Comparison of ENCODE assay signal across 17 cellular contexts in genomic region chr4:1241936-1242505, GRCh38. TPM values are rescaled to one million over a fixed set of nuclear protein-coding genes. Genes with fewer than 3 reads are reported as not detected.
A peak's percentile ranks its signal among the peaks of the same experiment; 100 is the strongest.
DNase-seq lines count a peak whose midpoint lies in the region; ATAC-seq and TF ChIP-seq lines count a peak whose summit lies in the region.
"Had no signal": no experiment of that assay in that cellular context is flagged by ENCODE, and none has a peak within 500 bp of the region (broad histone marks: within the 10 kb centered on the region; RNA-seq: fewer than 3 reads in every experiment).

No MANE protein-coding gene starts in this region.

- no peaks in the 10 kb centered on the region for H3K9me3 ChIP-seq in naive thymus-derived CD4-positive, alpha-beta T cell (ENCODE audit: control insufficient read depth in 2 of 3, low read length in 3 of 3)
- H3K9me3 ChIP-seq: gastroesophageal sphincter, uterus had no signal

- H3K4me3 ChIP-seq in naive thymus-derived CD4-positive, alpha-beta T cell (ENCODE audit: low read length): no peak overlapping the region
- H3K4me3 ChIP-seq: gastroesophageal sphincter, PC-9, uterus had no signal

- H3K36me3 ChIP-seq in naive thymus-derived CD4-positive, alpha-beta T cell (ENCODE audit: control insufficient read depth in 2 of 3, insufficient read depth in 3 of 3, low read length in 3 of 3): peaks cover 0 to 44% (median 8%) of the 10 kb centered on the region in 3 experiments
- H3K36me3 ChIP-seq: uterus had no signal

- POLR2A ChIA-PET in naive thymus-derived CD4-positive, alpha-beta T cell (lab: Charles Lee): no interaction called here
- POLR2A ChIA-PET in HEK293T (lab: Yijun Ruan, JAX): no interaction called here

- peak overlapping the region; percentile 9 for H3K27ac ChIP-seq in naive thymus-derived CD4-positive, alpha-beta T cell (ENCODE audit: low read depth, low read length)
- H3K27ac ChIP-seq: gastroesophageal sphincter, PC-9, uterus had no signal

- H3K4me1 ChIP-seq in naive thymus-derived CD4-positive, alpha-beta T cell (ENCODE audit: control insufficient read depth in 2 of 2, insufficient read depth in 2 of 2, low read length in 2 of 2): peaks cover 31 to 42% of the 10 kb centered on the region in 2 donors

- ATAC-seq in Right ventricle myocardium superior (ENCODE audit: poor library complexity): no peak
- ATAC-seq in naive thymus-derived CD4-positive, alpha-beta T cell: no peak
- ATAC-seq in HG02970 (IDR thresholded peaks at IDR 0.05; ENCODE audit: low FRiP score, unreplicated experiment): no peak
- ATAC-seq in HG02588 (IDR thresholded peaks at IDR 0.05; ENCODE audit: unreplicated experiment): no peak
- ATAC-seq: gastroesophageal sphincter had no signal

- peak overlapping the region in 1 of 10 donors; percentile 56 for H3K4me3 Mint-ChIP-seq in naive thymus-derived CD4-positive, alpha-beta T cell
- H3K4me3 Mint-ChIP-seq: mesothelial cell of epicardium; stimulated activated naive CD8-positive, alpha-beta T cell treated with anti-CD3 and anti-CD28 coated beads, Interleukin-15, Interleukin-2, amounts not matched to agents 100 ng/mL and 50 ng/mL, for 24 hours had no signal

- H3K4me1 Mint-ChIP-seq in naive thymus-derived CD4-positive, alpha-beta T cell: peaks cover 25 to 68% (median 41%) of the 10 kb centered on the region in 7 donors

- H3K9me3 Mint-ChIP-seq in naive thymus-derived CD4-positive, alpha-beta T cell: peaks cover 0 to 1% (median 0%) of the 10 kb centered on the region in 11 donors
- H3K9me3 Mint-ChIP-seq: mesothelial cell of epicardium; stimulated activated naive CD8-positive, alpha-beta T cell treated with anti-CD3 and anti-CD28 coated beads, Interleukin-15, Interleukin-2, amounts not matched to agents 100 ng/mL and 50 ng/mL, for 24 hours had no signal

- H3K27me3 Mint-ChIP-seq in naive thymus-derived CD4-positive, alpha-beta T cell: no peaks in the 10 kb centered on the region
- H3K27me3 Mint-ChIP-seq: stimulated activated naive CD8-positive, alpha-beta T cell treated with anti-CD3 and anti-CD28 coated beads, Interleukin-15, Interleukin-2, amounts not matched to agents 100 ng/mL and 50 ng/mL, for 24 hours had no signal

- DNase-seq in AG08396 (ENCODE audit: low spot score): peak; percentile 14
- DNase-seq in HuH-7.5 (ENCODE audit: low spot score): peak; percentile 22
- peak; percentile 40 for DNase-seq in Right ventricle myocardium superior
- DNase-seq in naive thymus-derived CD4-positive, alpha-beta T cell: no peak
- no peak for DNase-seq in activated CD4-positive, alpha-beta T cell treated with anti-CD3 and anti-CD28 coated beads for 1 hour
- DNase-seq in HEK293T (ENCODE audit: extremely low spot score): no peak
- DNase-seq: Calu3, IMR-90, NCI-H2029 treated with DMSO at 0.1 percent for 48 hours, nucleus accumbens, PC-9 had no signal

- H3K36me3 Mint-ChIP-seq in naive thymus-derived CD4-positive, alpha-beta T cell: peaks cover 0 to 13% (median 0%) of the 10 kb centered on the region in 5 donors

- intact Hi-C loops in Right ventricle myocardium superior (cut with DNase I): no loop called here
- intact Hi-C loops in naive thymus-derived CD4-positive, alpha-beta T cell (cut with micrococcal nuclease): no loop called here

- CTCF ChIA-PET in naive thymus-derived CD4-positive, alpha-beta T cell (lab: Charles Lee): no interaction called here
- CTCF ChIA-PET in HEK293T (lab: Yijun Ruan, JAX): no interaction called here

- H3K27ac Mint-ChIP-seq in naive thymus-derived CD4-positive, alpha-beta T cell: peak overlapping the region in 1 of 9 donors; percentile 55
- H3K27ac Mint-ChIP-seq: stimulated activated naive CD8-positive, alpha-beta T cell treated with anti-CD3 and anti-CD28 coated beads, Interleukin-15, Interleukin-2, amounts not matched to agents 100 ng/mL and 50 ng/mL, for 24 hours had no signal

- no peaks in the 10 kb centered on the region for H3K27me3 ChIP-seq in naive thymus-derived CD4-positive, alpha-beta T cell (ENCODE audit: control insufficient read depth in 2 of 2, insufficient read depth in 2 of 2, low read length in 2 of 2)
- H3K27me3 ChIP-seq: gastroesophageal sphincter, uterus had no signal

TF ChIP-seq in HEK293T, 16 proteins besides CTCF, POLR2A, EP300 and RAD21:
- TF ChIP-seq ELF4 (IDR thresholded peaks at IDR 0.05) (no peak), HDGF (IDR thresholded peaks at IDR 0.05; ENCODE audit: borderline replicate concordance) (no peak), FOXA1 (IDR thresholded peaks at IDR 0.05) (no peak), SP1 (IDR thresholded peaks at IDR 0.05) (no peak), L3MBTL2 (conservative IDR thresholded peaks at IDR 0.05) (no peak), ARNT (IDR thresholded peaks at IDR 0.05) (no peak), FOXM1 (IDR thresholded peaks at IDR 0.05; ENCODE audit: borderline replicate concordance) (no peak), LEF1 (IDR thresholded peaks at IDR 0.05; ENCODE audit: borderline replicate concordance) (no peak), FOXK2 (IDR thresholded peaks at IDR 0.05) (no peak), NFRKB (IDR thresholded peaks at IDR 0.05) (no peak), ZNF384 (IDR thresholded peaks at IDR 0.05) (no peak), CTBP1 (IDR thresholded peaks at IDR 0.05; ENCODE audit: borderline replicate concordance) (no peak), BHLHE40 (IDR thresholded peaks at IDR 0.05; ENCODE audit: borderline replicate concordance) (no peak), SUZ12 (IDR thresholded peaks at IDR 0.05) (no peak), TARDBP (IDR thresholded peaks at IDR 0.05) (no peak)
- TF ChIP-seq, protein P1, sequence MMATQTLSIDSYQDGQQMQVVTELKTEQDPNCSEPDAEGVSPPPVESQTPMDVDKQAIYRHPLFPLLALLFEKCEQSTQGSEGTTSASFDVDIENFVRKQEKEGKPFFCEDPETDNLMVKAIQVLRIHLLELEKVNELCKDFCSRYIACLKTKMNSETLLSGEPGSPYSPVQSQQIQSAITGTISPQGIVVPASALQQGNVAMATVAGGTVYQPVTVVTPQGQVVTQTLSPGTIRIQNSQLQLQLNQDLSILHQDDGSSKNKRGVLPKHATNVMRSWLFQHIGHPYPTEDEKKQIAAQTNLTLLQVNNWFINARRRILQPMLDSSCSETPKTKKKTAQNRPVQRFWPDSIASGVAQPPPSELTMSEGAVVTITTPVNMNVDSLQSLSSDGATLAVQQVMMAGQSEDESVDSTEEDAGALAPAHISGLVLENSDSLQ (IDR thresholded peaks at IDR 0.05): no peak

RNA-seq across cellular contexts. Expression of gene CTBP1, which starts 6.9 kb away (rescaled TPM):
- 133 TPM for total RNA-seq in Right ventricle myocardium superior
- total RNA-seq in naive thymus-derived CD4-positive, alpha-beta T cell: 100 to 1,000 TPM; 177 to 233 (median 200) TPM
- polyA plus RNA-seq in naive thymus-derived CD4-positive, alpha-beta T cell: 10 to 100 TPM; 57.2 to 79.2 TPM

RNA-seq across cellular contexts. Expression of gene MAEA, which starts 47.7 kb away (rescaled TPM):
- 50.3 TPM for total RNA-seq in Right ventricle myocardium superior
- 10 to 100 TPM; 56.2 to 92.2 (median 79.4) TPM for total RNA-seq in naive thymus-derived CD4-positive, alpha-beta T cell
- polyA plus RNA-seq in naive thymus-derived CD4-positive, alpha-beta T cell: 10 to 100 TPM; 45.3 to 88.5 TPM

Comparison
In these comparisons a context has a peak if more than half of its experiments do, and no peak if none do; other contexts are left out.
1. DNase-seq: peak in AG08396 (single experiment), HuH-7.5 (single experiment) and Right ventricle myocardium superior (single experiment); none in naive thymus-derived CD4-positive, alpha-beta T cell (0 of 9), activated CD4-positive, alpha-beta T cell treated with anti-CD3 and anti-CD28 coated beads for 1 hour (single experiment) and HEK293T (single experiment).